15 cellular contexts compared by ENCODE assay signal in the genomic region with DNA sequence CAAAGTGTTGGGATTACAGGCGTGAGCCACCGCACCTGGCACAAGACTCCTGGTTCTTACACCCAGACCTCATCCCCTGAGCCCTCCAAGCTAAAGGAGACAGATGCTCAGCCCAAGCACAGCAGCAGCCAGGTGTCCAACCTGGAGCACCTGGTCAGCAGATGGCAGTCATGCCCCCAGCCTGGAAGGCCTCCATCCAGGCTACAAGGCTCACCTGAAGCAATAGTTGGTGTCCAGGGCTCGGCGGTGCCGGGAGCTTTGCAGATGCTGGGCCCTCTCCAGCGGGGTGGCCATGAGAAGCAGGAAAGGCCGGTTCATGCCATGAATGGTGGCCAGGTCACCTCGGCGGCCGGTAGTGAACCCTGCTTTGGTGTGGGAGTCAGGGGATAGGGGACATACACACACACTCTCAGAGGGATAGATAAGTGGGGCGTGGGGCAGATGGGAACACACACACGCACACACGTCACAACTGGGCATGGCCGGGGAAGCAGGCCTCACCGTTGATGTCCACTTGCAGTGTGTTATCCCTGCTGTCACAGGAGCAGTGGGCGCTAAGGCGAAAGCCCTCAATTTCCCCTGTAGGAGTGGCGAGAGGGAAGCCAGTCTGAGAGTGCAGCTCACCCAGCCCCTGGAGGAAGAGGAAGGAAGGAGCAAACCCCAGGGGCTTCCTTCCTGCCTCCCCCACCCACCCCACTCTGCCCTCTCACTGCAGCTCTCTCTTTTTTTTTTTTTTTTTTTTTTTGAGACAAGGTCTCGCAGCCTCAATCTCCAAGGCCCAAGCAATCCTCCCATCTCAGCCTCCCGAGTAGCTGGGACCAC. TPM values are rescaled to one million over a fixed set of nuclear protein-coding genes. Genes with fewer than 3 reads are reported as not detected.
DNase-seq lines count a peak whose midpoint lies in the region; ATAC-seq and TF ChIP-seq lines count a peak whose summit lies in the region.
"Had no signal": no experiment of that assay in that cellular context is flagged by ENCODE, and none has a peak within 500 bp of the region (broad histone marks: within the 10 kb centered on the region; RNA-seq: fewer than 3 reads in every experiment).

No MANE protein-coding gene starts in this region.

- no peak for TF ChIP-seq POLR2A in Peyer's patch (IDR thresholded peaks at IDR 0.05)

- TF ChIP-seq CTCF in left ventricle myocardium inferior (IDR thresholded peaks at IDR 0.05; ENCODE audit: borderline replicate concordance) = no peak
- TF ChIP-seq CTCF in Peyer's patch (IDR thresholded peaks at IDR 0.05) = peak in 4 of 6 experiments; percentile 14 to 56 (median 44)
- no peak for TF ChIP-seq CTCF in upper lobe of right lung (IDR thresholded peaks at IDR 0.05)

- peaks cover 35 to 88% (median 51%) of the 10 kb centered on the region in 3 donors for H3K27me3 Mint-ChIP-seq in immature natural killer cell (ENCODE audit: low read depth in 3 of 3)
- H3K27me3 Mint-ChIP-seq: type B pancreatic cell had no signal

- no peaks in the 10 kb centered on the region for H3K9me3 ChIP-seq in left ventricle myocardium inferior (replicated peaks)
- H3K9me3 ChIP-seq in Peyer's patch = no peaks in the 10 kb centered on the region
- H3K9me3 ChIP-seq in upper lobe of right lung = no peaks in the 10 kb centered on the region
- H3K9me3 ChIP-seq: gastrocnemius medialis had no signal

- DNase-seq in Right ventricle myocardium superior = peak; percentile 31
- DNase-seq in left ventricle myocardium inferior = no peak
- DNase-seq in Peyer's patch = peak in 1 of 3 donors; percentile 72
- peak in 1 of 3 donors; percentile 37 for DNase-seq in immature natural killer cell
- peak; percentile 71 for DNase-seq in upper lobe of right lung
- no peak for DNase-seq in DMS 273 treated with DMSO at 0.1 percent for 48 hours (lab: John Stamatoyannopoulos, UW)
- no peak for DNase-seq in NCI-H1092 (lab: John Stamatoyannopoulos, UW)
- no peak for DNase-seq in NCI-H748 (lab: John Stamatoyannopoulos, UW; ENCODE audit: unreplicated experiment)
- DNase-seq: activated CD8-positive, alpha-beta memory T cell treated with anti-CD3 and anti-CD28 coated beads, Interleukin-2, amount 50 U/mL, for 48 hours; cerebellar nuclear complex; gastrocnemius medialis; midbrain; NCI-H1048; SHP77 treated with DMSO at 0.1 percent for 48 hours had no signal

- H3K27ac Mint-ChIP-seq in immature natural killer cell = peak overlapping the region; percentile 77 to 99 (median 82)
- H3K27ac Mint-ChIP-seq: type B pancreatic cell had no signal

- H3K4me1 ChIP-seq in left ventricle myocardium inferior (peaks cover 4% of the 10 kb centered on the region), Peyer's patch (peaks cover 0 to 9% (median 0%) of the 10 kb centered on the region in 4 donors), upper lobe of right lung (no peaks in the 10 kb centered on the region)
- H3K4me1 ChIP-seq: gastrocnemius medialis had no signal

- H3K4me3 Mint-ChIP-seq in immature natural killer cell = peak overlapping the region; percentile 68 to 79 (median 74)
- H3K4me3 Mint-ChIP-seq: type B pancreatic cell had no signal

- H3K36me3 ChIP-seq in left ventricle myocardium inferior (peaks cover 44% of the 10 kb centered on the region), Peyer's patch (peaks cover 0 to 44% (median 0%) of the 10 kb centered on the region in 3 donors), upper lobe of right lung (peaks cover 77% of the 10 kb centered on the region)

- ATAC-seq in Right ventricle myocardium superior (ENCODE audit: poor library complexity) (peak; percentile 51), upper lobe of right lung (peak; percentile 85)
- ATAC-seq: gastrocnemius medialis had no signal

- peaks cover 65 to 69% of the 10 kb centered on the region in 2 donors for H3K4me1 Mint-ChIP-seq in immature natural killer cell

- peaks cover 29 to 53% (median 32%) of the 10 kb centered on the region in 3 donors for H3K36me3 Mint-ChIP-seq in immature natural killer cell
- H3K36me3 Mint-ChIP-seq: type B pancreatic cell had no signal

- H3K27ac ChIP-seq in left ventricle myocardium inferior (replicated peaks) (no peak overlapping the region), Peyer's patch (peak overlapping the region in 1 of 4 donors; percentile 20), upper lobe of right lung (no peak overlapping the region)
- H3K27ac ChIP-seq: gastrocnemius medialis had no signal

- intact Hi-C loops in Right ventricle myocardium superior (cut with DNase I) (no loop called here), left ventricle myocardium inferior (cut with micrococcal nuclease) (no loop called here), upper lobe of right lung (cut with DNase I) (no loop called here)

- H3K9me3 Mint-ChIP-seq in immature natural killer cell = no peaks in the 10 kb centered on the region
- H3K9me3 Mint-ChIP-seq: type B pancreatic cell had no signal

- no peaks in the 10 kb centered on the region for H3K27me3 ChIP-seq in left ventricle myocardium inferior (ENCODE audit: low read depth)
- no peaks in the 10 kb centered on the region for H3K27me3 ChIP-seq in Peyer's patch
- H3K27me3 ChIP-seq in upper lobe of right lung = no peaks in the 10 kb centered on the region
- H3K27me3 ChIP-seq: gastrocnemius medialis had no signal

- H3K4me3 ChIP-seq in left ventricle myocardium inferior (no peak overlapping the region), Peyer's patch (no peak overlapping the region), upper lobe of right lung (no peak overlapping the region)
- H3K4me3 ChIP-seq: gastrocnemius medialis had no signal

RNA-seq across cellular contexts. Expression of a gene that starts 11.8 kb away (rescaled TPM):
- total RNA-seq in Right ventricle myocardium superior (13.1 TPM), left ventricle myocardium inferior (14.9 TPM), Peyer's patch (10 to 100 TPM in 3 of 4 donors, 1 to 10 TPM in 1; 6.8 to 80.9 (median 22.9) TPM), upper lobe of right lung (99.0 TPM)
- 100 to 1,000 TPM in 1 of 3 donors, 10 to 100 TPM in 2; 51.4 to 196 (median 66.4) TPM for polyA plus RNA-seq in immature natural killer cell

RNA-seq across cellular contexts. Expression of a gene that starts 22.1 kb away (rescaled TPM):
- total RNA-seq in Right ventricle myocardium superior (2.6 TPM), left ventricle myocardium inferior (2.5 TPM), Peyer's patch (1 to 10 TPM in 3 of 4 donors, not detected in 1; 3.6 to 6.8 (median 3.8) TPM), upper lobe of right lung (5.5 TPM)
- polyA plus RNA-seq in immature natural killer cell = 10 to 100 TPM in 2 of 3 donors, 1 to 10 TPM in 1; 8.9 to 14.8 (median 14.7) TPM

RNA-seq across cellular contexts. Expression of a gene that starts 31.9 kb away (rescaled TPM):
- total RNA-seq in Right ventricle myocardium superior = 14.3 TPM
- 15.5 TPM for total RNA-seq in left ventricle myocardium inferior
- total RNA-seq in Peyer's patch = 10 to 100 TPM; 17.9 to 33.0 (median 29.6) TPM
- polyA plus RNA-seq in immature natural killer cell = 10 to 100 TPM; 14.2 to 38.2 (median 16.9) TPM
- total RNA-seq in upper lobe of right lung = 31.9 TPM

RNA-seq across cellular contexts. Expression of a gene that starts 34.5 kb away (rescaled TPM):
- total RNA-seq in Right ventricle myocardium superior = 3.5 TPM
- total RNA-seq in left ventricle myocardium inferior = 2.8 TPM
- 10 to 100 TPM in 2 of 4 donors, 1 to 10 TPM in 2; 8.3 to 19.6 (median 11.0) TPM for total RNA-seq in Peyer's patch
- polyA plus RNA-seq in immature natural killer cell = 1 to 10 TPM; 5.2 to 7.0 (median 6.1) TPM
- 19.5 TPM for total RNA-seq in upper lobe of right lung

RNA-seq across cellular contexts. Expression of a gene that starts 55.3 kb away (rescaled TPM):
- total RNA-seq in Right ventricle myocardium superior = 17.4 TPM
- total RNA-seq in left ventricle myocardium inferior = 17.4 TPM
- total RNA-seq in Peyer's patch = 10 to 100 TPM in 2 of 4 donors, 1 to 10 TPM in 2; 5.4 to 12.4 (median 10.0) TPM
- polyA plus RNA-seq in immature natural killer cell = 10 to 100 TPM; 44.0 to 58.6 (median 50.3) TPM
- 12.4 TPM for total RNA-seq in upper lobe of right lung

Comparison
In these comparisons a context has a peak if more than half of its experiments do, and no peak if none do; other contexts are left out.
1. DNase-seq: peak in Right ventricle myocardium superior (single experiment) and upper lobe of right lung (single experiment); none in left ventricle myocardium inferior (single experiment), DMS 273 treated with DMSO at 0.1 percent for 48 hours (single experiment), NCI-H1092 (single experiment) and NCI-H748 (single experiment).
2. CTCF ChIP-seq: peak in Peyer's patch (4 of 6); none in left ventricle myocardium inferior (single experiment) and upper lobe of right lung (single experiment).